ENCODE assay signal across 27 cellular contexts in genomic region chr2:209702775-209703174, GRCh38.
"Had no signal": no experiment of that assay in that cellular context is flagged by ENCODE, and none has a peak within 500 bp of the region (broad histone marks: within the 10 kb centered on the region; RNA-seq: fewer than 3 reads in every experiment).

No MANE protein-coding gene starts in this region.

- H3K27ac Mint-ChIP-seq: natural killer cell treated with Interleukin-12 subunit alpha and Interleukin-12 subunit beta and Interleukin-15 and Interleukin-18, amount 100 ng/mL, for 72 hours; nephron progenitor cell; progenitor cell of endocrine pancreas; stimulated activated effector memory CD8-positive, alpha-beta T cell treated with anti-CD3 and anti-CD28 coated beads, Interleukin-12 subunit alpha, Interleukin-12 subunit beta, amount 100 ng/mL, for 72 hours; stimulated activated naive B cell treated with anti-CD40 and anti-IgM and Interleukin-4, amounts not matched to agents 10 μg/mL and 1 μg/mL and 100 μg/mL, for 72 hours; stimulated activated naive CD8-positive, alpha-beta T cell treated with anti-CD3 and anti-CD28 coated beads, Interleukin-15, Interleukin-2, amounts not matched to agents 100 ng/mL and 50 ng/mL, for 24 hours had no signal

- DNase-seq: nephron progenitor cell; nucleus accumbens; pancreas; psoas muscle; right cardiac atrium; right lobe of liver; sigmoid colon; small intestine; stimulated activated CD4-positive, alpha-beta T cell treated with anti-CD3 and anti-CD28 coated beads, Interleukin-15, amount 100 ng/mL, for 24 hours; stimulated activated CD4-positive, alpha-beta T cell treated with anti-CD3 and anti-CD28 coated beads, Interleukin-2, amount 100 ng/mL, for 24 hours; stimulated activated CD4-positive, alpha-beta T cell treated with anti-CD3 and anti-CD28 coated beads, Interleukin-2, amount 100 ng/mL, for 48 hours; stimulated activated CD4-positive, alpha-beta T cell treated with anti-CD3 and anti-CD28 coated beads, Interleukin-4, amount 100 ng/mL, for 24 hours; stimulated activated naive B cell treated with anti-CD40 and anti-IgM and Interleukin-4, amounts not matched to agents 10 μg/mL and 1 μg/mL and 100 μg/mL, for 72 hours; stimulated activated naive CD4-positive, alpha-beta T cell treated with Interleukin-2 at 50 U/mL for 16 hours; stomach; thyroid gland; trophoblast cell; upper lobe of left lung had no signal

- H3K36me3 Mint-ChIP-seq: natural killer cell treated with Interleukin-12 subunit alpha and Interleukin-12 subunit beta and Interleukin-15 and Interleukin-18, amount 100 ng/mL, for 72 hours; stimulated activated effector memory CD8-positive, alpha-beta T cell treated with anti-CD3 and anti-CD28 coated beads, Interleukin-12 subunit alpha, Interleukin-12 subunit beta, amount 100 ng/mL, for 72 hours; stimulated activated naive B cell treated with anti-CD40 and anti-IgM and Interleukin-4, amounts not matched to agents 10 μg/mL and 1 μg/mL and 100 μg/mL, for 72 hours had no signal

- H3K4me1 ChIP-seq: pancreas, psoas muscle, right lobe of liver, sigmoid colon, stomach, thyroid gland, tibial nerve, upper lobe of left lung, vagina had no signal

- H3K27me3 Mint-ChIP-seq: natural killer cell treated with Interleukin-12 subunit alpha and Interleukin-12 subunit beta and Interleukin-15 and Interleukin-18, amount 100 ng/mL, for 72 hours; progenitor cell of endocrine pancreas; stimulated activated naive B cell treated with anti-CD40 and anti-IgM and Interleukin-4, amounts not matched to agents 10 μg/mL and 1 μg/mL and 100 μg/mL, for 72 hours; stimulated activated naive CD8-positive, alpha-beta T cell treated with anti-CD3 and anti-CD28 coated beads, Interleukin-15, Interleukin-2, amounts not matched to agents 100 ng/mL and 50 ng/mL, for 24 hours had no signal

- ATAC-seq: natural killer cell treated with Interleukin-12 subunit alpha and Interleukin-12 subunit beta and Interleukin-15 and Interleukin-18, amount 100 ng/mL, for 72 hours; pancreas; psoas muscle; right cardiac atrium; right lobe of liver; stimulated activated effector memory CD8-positive, alpha-beta T cell treated with anti-CD3 and anti-CD28 coated beads, Interleukin-12 subunit alpha, Interleukin-12 subunit beta, amount 100 ng/mL, for 72 hours; stimulated activated naive B cell treated with anti-CD40 and anti-IgM and Interleukin-4, amounts not matched to agents 10 μg/mL and 1 μg/mL and 100 μg/mL, for 72 hours had no signal

- H3K27me3 ChIP-seq: neutrophil, pancreas, right lobe of liver, sigmoid colon, stomach, thyroid gland, tibial nerve, upper lobe of left lung, vagina had no signal

- H3K9me3 Mint-ChIP-seq: natural killer cell treated with Interleukin-12 subunit alpha and Interleukin-12 subunit beta and Interleukin-15 and Interleukin-18, amount 100 ng/mL, for 72 hours; nephron progenitor cell; neural crest cell; stimulated activated effector memory CD8-positive, alpha-beta T cell treated with anti-CD3 and anti-CD28 coated beads, Interleukin-12 subunit alpha, Interleukin-12 subunit beta, amount 100 ng/mL, for 72 hours; stimulated activated naive B cell treated with anti-CD40 and anti-IgM and Interleukin-4, amounts not matched to agents 10 μg/mL and 1 μg/mL and 100 μg/mL, for 72 hours; stimulated activated naive CD8-positive, alpha-beta T cell treated with anti-CD3 and anti-CD28 coated beads, Interleukin-15, Interleukin-2, amounts not matched to agents 100 ng/mL and 50 ng/mL, for 24 hours had no signal

- H3K4me1 Mint-ChIP-seq: nephron progenitor cell; stimulated activated effector memory CD8-positive, alpha-beta T cell treated with anti-CD3 and anti-CD28 coated beads, Interleukin-12 subunit alpha, Interleukin-12 subunit beta, amount 100 ng/mL, for 72 hours; stimulated activated naive B cell treated with anti-CD40 and anti-IgM and Interleukin-4, amounts not matched to agents 10 μg/mL and 1 μg/mL and 100 μg/mL, for 72 hours had no signal

- H3K36me3 ChIP-seq: neutrophil, pancreas, right lobe of liver, sigmoid colon, stomach, thyroid gland, upper lobe of left lung, vagina had no signal

- H3K9me3 ChIP-seq: neutrophil, pancreas, psoas muscle, right lobe of liver, sigmoid colon, stomach, thoracic aorta, thyroid gland, tibial nerve, upper lobe of left lung, vagina had no signal

- H3K4me3 Mint-ChIP-seq: natural killer cell treated with Interleukin-12 subunit alpha and Interleukin-12 subunit beta and Interleukin-15 and Interleukin-18, amount 100 ng/mL, for 72 hours; nephron progenitor cell; neural crest cell; stimulated activated effector memory CD8-positive, alpha-beta T cell treated with anti-CD3 and anti-CD28 coated beads, Interleukin-12 subunit alpha, Interleukin-12 subunit beta, amount 100 ng/mL, for 72 hours; stimulated activated naive B cell treated with anti-CD40 and anti-IgM and Interleukin-4, amounts not matched to agents 10 μg/mL and 1 μg/mL and 100 μg/mL, for 72 hours; stimulated activated naive CD8-positive, alpha-beta T cell treated with anti-CD3 and anti-CD28 coated beads, Interleukin-15, Interleukin-2, amounts not matched to agents 100 ng/mL and 50 ng/mL, for 24 hours had no signal

- H3K4me3 ChIP-seq: pancreas, psoas muscle, right lobe of liver, sigmoid colon, stomach, thoracic aorta, thyroid gland, tibial nerve, upper lobe of left lung, vagina had no signal

- H3K27ac ChIP-seq: neutrophil, pancreas, psoas muscle, right lobe of liver, sigmoid colon, stomach, thoracic aorta, thyroid gland, tibial nerve, upper lobe of left lung, vagina had no signal
